ENCODE assay signal across 1 cellular context in the genomic region with DNA sequence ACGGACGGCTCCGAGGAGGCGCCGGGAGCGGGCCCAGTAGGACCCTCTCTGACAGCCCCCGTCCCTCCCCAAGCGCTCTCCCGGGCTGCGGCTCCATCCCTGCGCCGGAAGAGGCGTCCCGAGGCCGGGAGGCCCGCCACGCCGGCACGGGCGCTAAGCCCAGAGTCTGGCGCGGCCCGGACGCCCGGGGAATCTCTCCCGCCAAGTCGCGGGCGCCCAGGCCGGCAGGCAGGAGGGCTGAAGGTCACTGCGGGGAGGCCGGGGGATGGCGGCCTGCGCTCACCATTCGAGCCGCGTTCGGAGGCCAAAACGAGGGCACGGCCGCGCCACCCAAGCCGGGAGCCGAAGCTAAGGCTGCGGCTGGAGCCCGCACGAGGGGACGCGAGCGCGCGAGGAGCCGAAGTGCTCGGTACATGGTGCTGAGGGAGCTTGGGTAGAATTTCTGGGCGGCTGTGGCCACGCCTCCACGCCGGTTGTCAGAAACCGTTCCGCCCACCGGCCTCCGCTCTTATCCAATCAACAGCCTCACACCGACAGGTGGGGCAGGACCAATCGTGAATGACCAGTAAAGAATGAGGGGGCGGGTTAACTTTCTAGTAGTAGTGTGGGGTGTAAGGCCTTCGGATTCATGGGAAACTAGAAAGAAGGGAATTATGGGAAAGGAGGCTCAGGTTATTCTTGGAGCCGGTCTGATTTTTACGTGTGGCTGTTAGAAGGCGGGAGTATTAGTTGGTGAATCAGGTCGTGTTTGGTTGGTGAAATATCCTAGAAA.
TF ChIP-seq lines count a peak whose summit lies in the region.

FH (minus strand) TSS at position 448 of the 772 bp plus-strand sequence; CDS start at position 415, 33 bp downstream.

TF ChIP-seq in H1, 55 proteins besides CTCF, POLR2A, EP300 and RAD21 (continued from another document):
- TF ChIP-seq CHD7 (IDR thresholded peaks at IDR 0.05; ENCODE audit: insufficient replicate concordance, low read length) (no peak), KDM4A (IDR thresholded peaks at IDR 0.05; ENCODE audit: low read depth, low read length, severe bottlenecking) (peak; percentile 98), SP2 (IDR thresholded peaks at IDR 0.05; ENCODE audit: low read length) (peak; percentile 12; the same call in 1 of the 2 replicates), MAX (IDR thresholded peaks at IDR 0.05) (peak; percentile 70), SP1 (IDR thresholded peaks at IDR 0.05; ENCODE audit: low read depth, low read length) (peak; percentile 90; the same call in 1 of the 2 replicates), TAF7 (optimal IDR thresholded peaks at IDR 0.05; ENCODE audit: borderline replicate concordance, low read depth, low read length) (no peak), POLR2AphosphoS5 (IDR thresholded peaks at IDR 0.05; ENCODE audit: low read depth, low read length) (peak; percentile 23; the same call in 1 of the 2 replicates), CREB1 (IDR thresholded peaks at IDR 0.05) (0 out of 2 replicates have a peak, but pooled peaks have one; percentile 29), ASH2L (IDR thresholded peaks at IDR 0.05; ENCODE audit: low read length) (peak; percentile 98), ZNF274 (IDR thresholded peaks at IDR 0.05; ENCODE audit: borderline replicate concordance, extremely low read depth, low read length) (no peak), TAF1 (IDR thresholded peaks at IDR 0.05; ENCODE audit: low read depth, low read length) (peak; percentile 78), CBX8 (IDR thresholded peaks at IDR 0.05; ENCODE audit: borderline replicate concordance, low read depth, low read length) (no peak), TEAD4 (IDR thresholded peaks at IDR 0.05; ENCODE audit: low read depth, low read length) (no peak), HDAC2 (IDR thresholded peaks at IDR 0.05; ENCODE audit: borderline replicate concordance in 1 of 2, low read depth in 2 of 2, low read length in 2 of 2) (peak in 1 of 2 experiments; percentile 97; a peak in 3 of 4 replicates), ATF2 (IDR thresholded peaks at IDR 0.05; ENCODE audit: low read length) (no peak), SP4 (IDR thresholded peaks at IDR 0.05; ENCODE audit: low read length) (peak; percentile 66; the same call in 1 of the 2 replicates), EGR1 (IDR thresholded peaks at IDR 0.05; ENCODE audit: borderline replicate concordance, low read depth, low read length) (peak; percentile 56; the same call in 1 of the 2 replicates), PHF8 (conservative IDR thresholded peaks at IDR 0.05; ENCODE audit: low read depth, low read length) (peak; percentile 55; the same call in 1 of the 2 replicates), RBBP5 (IDR thresholded peaks at IDR 0.05; ENCODE audit: borderline replicate concordance, low read depth, low read length) (peak; percentile 99)
